ENCODE assay signal across 8 cellular contexts in genomic region chr5:62578540-62578939, GRCh38. TPM values are rescaled to one million over a fixed set of nuclear protein-coding genes. Genes with fewer than 3 reads are reported as not detected.
DNase-seq lines count a peak whose midpoint lies in the region; ATAC-seq, FAIRE-seq and TF ChIP-seq lines count a peak whose summit lies in the region.

Gene LRRC70, plus strand, starts transcription at chr5:62578819. Its CDS starts 620 bp downstream, at chr5:62579439.

- peak in 1 of 7 experiments; percentile 14 for DNase-seq in CD8-positive, alpha-beta T cell
- DNase-seq in GM19239 (ENCODE audit: insufficient read length, low spot score), result peak; percentile 15
- DNase-seq in activated B cell treated with CpG ODN at 0.5 μM for 24 hours, result no peak
- DNase-seq in left kidney (ENCODE audit: low read depth, low spot score), result peak; percentile 78
- no peak for DNase-seq in stimulated activated CD4-positive, alpha-beta T cell treated with anti-CD3 and anti-CD28 coated beads, Interleukin-2, amount 100 ng/mL, for 48 hours
- no peak for DNase-seq in stimulated activated CD4-positive, alpha-beta T cell treated with anti-CD3 and anti-CD28 coated beads, Interleukin-2, amount 100 ng/mL, for 24 hours
- DNase-seq in NCI-H226, result no peak

- H3K36me3 Mint-ChIP-seq in CD8-positive, alpha-beta T cell, result peaks cover 18% of the 10 kb centered on the region
- peaks cover 16% of the 10 kb centered on the region for H3K36me3 Mint-ChIP-seq in activated B cell treated with CpG ODN at 0.5 μM for 24 hours (ENCODE audit: low read depth)

- CTCF ChIA-PET in CD8-positive, alpha-beta T cell (lab: Charles Lee), result interaction anchor here (1.5 kb wide), 1 partner anchor 10 kb away, joined by 7 read pairs; no protein-coding TSS in a partner anchor
- CTCF ChIA-PET in activated B cell treated with CpG ODN at 0.5 μM for 24 hours (lab: Charles Lee), result no interaction called here

- H3K4me1 Mint-ChIP-seq in CD8-positive, alpha-beta T cell (ENCODE audit: low read depth), result peaks cover 32% of the 10 kb centered on the region
- H3K4me1 Mint-ChIP-seq in activated B cell treated with CpG ODN at 0.5 μM for 24 hours, result peaks cover 10% of the 10 kb centered on the region

- peak within 1 kb of the TSS; percentile 74 for H3K4me3 Mint-ChIP-seq in CD8-positive, alpha-beta T cell
- H3K4me3 Mint-ChIP-seq in activated B cell treated with CpG ODN at 0.5 μM for 24 hours, result peak within 1 kb of the TSS; percentile 66

- no peak for TF ChIP-seq CTCF in CD8-positive, alpha-beta T cell (IDR thresholded peaks at IDR 0.05)
- TF ChIP-seq CTCF in activated B cell treated with CpG ODN at 0.5 μM for 24 hours (IDR thresholded peaks at IDR 0.05), result no peak

- H3K4me1 ChIP-seq in CD8-positive, alpha-beta T cell (ENCODE audit: insufficient read depth, low read length), result peaks cover 3% of the 10 kb centered on the region

- ATAC-seq in CD8-positive, alpha-beta T cell, result peak; percentile 94
- ATAC-seq in HG03196 (IDR thresholded peaks at IDR 0.05; ENCODE audit: unreplicated experiment) (peak; percentile 78), activated B cell treated with CpG ODN at 0.5 μM for 24 hours (ENCODE audit: low read depth) (peak; percentile 68)

- H3K9me3 ChIP-seq in CD8-positive, alpha-beta T cell (ENCODE audit: low read length), result no peaks in the 10 kb centered on the region

- H3K27me3 ChIP-seq in CD8-positive, alpha-beta T cell (ENCODE audit: insufficient read depth, low read length), result no peaks in the 10 kb centered on the region

- H3K27ac ChIP-seq in CD8-positive, alpha-beta T cell (ENCODE audit: low read depth, low read length), result peak within 1 kb of the TSS; percentile 12

- POLR2A ChIA-PET in CD8-positive, alpha-beta T cell (lab: Charles Lee), result interaction anchor here (0.7 to 1.0 kb wide), 3 partner anchors 10 to 48 kb away, joined by 4 to 6 read pairs (median 4); no protein-coding TSS in a partner anchor
- POLR2A ChIA-PET in activated B cell treated with CpG ODN at 0.5 μM for 24 hours (lab: Charles Lee), result interaction anchor here (0.6 to 0.7 kb wide), 3 partner anchors 8 to 1094 kb away, joined by 4 to 6 read pairs (median 5); no protein-coding TSS in a partner anchor

- H3K27me3 Mint-ChIP-seq in CD8-positive, alpha-beta T cell (ENCODE audit: low read depth), result no peaks in the 10 kb centered on the region
- H3K27me3 Mint-ChIP-seq in activated B cell treated with CpG ODN at 0.5 μM for 24 hours, result no peaks in the 10 kb centered on the region

- H3K36me3 ChIP-seq in CD8-positive, alpha-beta T cell (ENCODE audit: insufficient read depth, low read length), result no peaks in the 10 kb centered on the region

- peak; percentile 53 for FAIRE-seq in GM19239 (lab: Jason Lieb, UNC)

- H3K4me3 ChIP-seq in CD8-positive, alpha-beta T cell (ENCODE audit: low read depth, low read length), result no peak within 1 kb of the TSS

- no peaks in the 10 kb centered on the region for H3K9me3 Mint-ChIP-seq in CD8-positive, alpha-beta T cell
- H3K9me3 Mint-ChIP-seq in activated B cell treated with CpG ODN at 0.5 μM for 24 hours, result no peaks in the 10 kb centered on the region

- peak within 1 kb of the TSS; percentile 83 for H3K27ac Mint-ChIP-seq in CD8-positive, alpha-beta T cell
- peak within 1 kb of the TSS; percentile 71 for H3K27ac Mint-ChIP-seq in activated B cell treated with CpG ODN at 0.5 μM for 24 hours

- intact Hi-C loops in CD8-positive, alpha-beta T cell (cut with DNase I, micrococcal nuclease), result loop anchor here in 1 of 2 experiments (2.0 kb wide), 2 partner anchors 166 to 176 kb away; partner anchors contain the start of genes DIMT1 and IPO11
- intact Hi-C loops in activated B cell treated with CpG ODN at 0.5 μM for 24 hours (cut with micrococcal nuclease), result loop anchor here (2.0 to 5.0 kb wide), 2 partner anchors 166 to 271 kb away; partner anchors contain the start of genes IPO11 and KIF2A

RNA-seq across cellular contexts. Expression of gene LRRC70, which starts in this region (rescaled TPM):
- total RNA-seq in CD8-positive, alpha-beta T cell, result 1 to 10 TPM; 3.4 to 3.5 TPM
- total RNA-seq in activated B cell treated with CpG ODN at 0.5 μM for 24 hours, result 0.84 and 1.2 TPM in 2 replicates

Comparison
In these comparisons a context has a peak if more than half of its experiments do, and no peak if none do; other contexts are left out.
1. DNase-seq: peak in GM19239 (single experiment) and left kidney (single experiment); none in activated B cell treated with CpG ODN at 0.5 μM for 24 hours (single experiment), stimulated activated CD4-positive, alpha-beta T cell treated with anti-CD3 and anti-CD28 coated beads, Interleukin-2, amount 100 ng/mL, for 48 hours (0 of 2), stimulated activated CD4-positive, alpha-beta T cell treated with anti-CD3 and anti-CD28 coated beads, Interleukin-2, amount 100 ng/mL, for 24 hours (0 of 2) and NCI-H226 (single experiment).
2. Peak in every context shown above with its lines, with median percentiles within 50 percentile points of each other: ATAC-seq.